In genomic region chr10:72253002-72253401, GRCh38 we compare ENCODE assay signal across 11 cellular contexts. TPM values are rescaled to one million over a fixed set of nuclear protein-coding genes. Genes with fewer than 3 reads are reported as not detected.
A peak's percentile ranks its signal among the peaks of the same experiment; 100 is the strongest.
DNase-seq lines count a peak whose midpoint lies in the region; ATAC-seq and TF ChIP-seq lines count a peak whose summit lies in the region.
"Had no signal": no experiment of that assay in that cellular context is flagged by ENCODE, and none has a peak within 500 bp of the region (broad histone marks: within the 10 kb centered on the region; RNA-seq: fewer than 3 reads in every experiment).

No MANE protein-coding gene starts in this region.

- CTCF ChIA-PET in mammary epithelial cell (lab: Charles Lee; ENCODE audit: low non-redundant PET), result no interaction called here

- H3K9ac ChIP-seq in mammary epithelial cell (ENCODE audit: insufficient read depth, low read length), result no peak overlapping the region

- BruUV-seq in mammary epithelial cell (replicated peaks; lab: Mats Ljungman, UMichigan), result no TSS peak

- no peak for TF ChIP-seq CTCF in mammary epithelial cell (conservative IDR thresholded peaks at IDR 0.05 in 1 of 2, IDR thresholded peaks at IDR 0.05 in 1 of 2; ENCODE audit: extremely low read depth in 1 of 2, insufficient read depth in 1 of 2, low read depth in 1 of 2, low read length in 2 of 2)
- no peak for TF ChIP-seq CTCF in upper lobe of left lung (IDR thresholded peaks at IDR 0.05)

- H3K9me3 ChIP-seq in mammary epithelial cell (replicated peaks; ENCODE audit: insufficient read depth, low read length) (no peaks in the 10 kb centered on the region), upper lobe of left lung (no peaks in the 10 kb centered on the region)
- H3K9me3 ChIP-seq: pancreas had no signal

- H3K27me3 ChIP-seq in mammary epithelial cell (ENCODE audit: insufficient read depth, low read length) (no peaks in the 10 kb centered on the region), upper lobe of left lung (no peaks in the 10 kb centered on the region)
- H3K27me3 ChIP-seq: pancreas had no signal

- peaks cover 46 to 91% (median 81%) of the 10 kb centered on the region in 4 donors for H3K4me1 Mint-ChIP-seq in naive thymus-derived CD8-positive, alpha-beta T cell

- H3K4me3 Mint-ChIP-seq in naive thymus-derived CD8-positive, alpha-beta T cell, result peak overlapping the region in 9 of 10 donors; percentile 50 to 68 (median 62)

- H4K20me1 ChIP-seq in mammary epithelial cell (ENCODE audit: insufficient read depth, low read length), result no peaks in the 10 kb centered on the region

- no peaks in the 10 kb centered on the region for H3K9me3 Mint-ChIP-seq in activated naive CD4-positive, alpha-beta T cell treated with anti-CD3 and anti-CD28 coated beads, Interleukin-2, amount 50 U/mL, for 72 hours
- no peaks in the 10 kb centered on the region for H3K9me3 Mint-ChIP-seq in naive thymus-derived CD8-positive, alpha-beta T cell

- H3K36me3 ChIP-seq in mammary epithelial cell (ENCODE audit: insufficient read depth, low read length) (no peaks in the 10 kb centered on the region), upper lobe of left lung (no peaks in the 10 kb centered on the region)
- H3K36me3 ChIP-seq: pancreas had no signal

- H3K27me3 Mint-ChIP-seq in naive thymus-derived CD8-positive, alpha-beta T cell, result no peaks in the 10 kb centered on the region

- H3K27ac Mint-ChIP-seq in activated naive CD4-positive, alpha-beta T cell treated with anti-CD3 and anti-CD28 coated beads, Interleukin-2, amount 50 U/mL, for 72 hours, result peak overlapping the region; percentile 31 to 40
- H3K27ac Mint-ChIP-seq in naive thymus-derived CD8-positive, alpha-beta T cell, result peak overlapping the region; percentile 67 to 95 (median 89)

- peak overlapping the region; percentile 43 for H2AFZ ChIP-seq in mammary epithelial cell (ENCODE audit: low read depth, low read length)

- H3K4me1 ChIP-seq in mammary epithelial cell (ENCODE audit: insufficient read depth, low read length) (peaks cover 52% of the 10 kb centered on the region), upper lobe of left lung (peaks cover 74 to 95% (median 86%) of the 10 kb centered on the region in 4 donors)

- POLR2A ChIA-PET in naive thymus-derived CD8-positive, alpha-beta T cell (lab: Charles Lee), result interaction anchor here (0.7 to 4.5 kb wide), 11 partner anchors 10 to 164 kb away, joined by 3 to 69 read pairs (median 5); partner anchors contain the start of genes DDIT4 and SPOCK2

- H3K79me2 ChIP-seq in mammary epithelial cell (ENCODE audit: insufficient read depth, low read length), result no peaks in the 10 kb centered on the region

- WGBS in mammary epithelial cell (ENCODE audit: low coverage, missing lambda C conversion rate), result 100% methylated on average over 3 of the region's 3 CpGs
- WGBS in upper lobe of left lung, 2 donors, result 72 to 90% methylated on average over 3 of the region's 3 CpGs

- intact Hi-C loops in mammary epithelial cell (cut with micrococcal nuclease), result no loop called here

- DNase-seq in activated naive CD4-positive, alpha-beta T cell treated with anti-CD3 and anti-CD28 coated beads, Interleukin-2, amount 50 U/mL, for 72 hours (ENCODE audit: low spot score in 2 of 2), result no peak
- DNase-seq in activated naive CD4-positive, alpha-beta T cell treated with anti-CD3 and anti-CD28 coated beads, Interleukin-2, amount 50 U/mL, for 16 hours, result no peak
- no peak for DNase-seq in mammary epithelial cell
- no peak for DNase-seq in naive thymus-derived CD8-positive, alpha-beta T cell
- DNase-seq in upper lobe of left lung, result no peak
- no peak for DNase-seq in SIG-M5 (lab: John Stamatoyannopoulos, UW)
- no peak for DNase-seq in effector CD4-positive, alpha-beta T cell
- DNase-seq in NCI-H1436 treated with DMSO at 0.1 percent for 48 hours (lab: John Stamatoyannopoulos, UW), result no peak
- DNase-seq: activated CD8-positive, alpha-beta memory T cell treated with anti-CD3 and anti-CD28 coated beads, Interleukin-2, amount 50 U/mL, for 48 hours; dermis blood vessel endothelial cell; pancreas had no signal

- in situ Hi-C loops in mammary epithelial cell (cut with MboI; ENCODE audit: low sequenced_read_pairs in 2 of 2), result no loop called here

- TF ChIP-seq POLR2A in upper lobe of left lung (IDR thresholded peaks at IDR 0.05), result no peak

- no peak for ATAC-seq in activated naive CD4-positive, alpha-beta T cell treated with anti-CD3 and anti-CD28 coated beads, Interleukin-2, amount 50 U/mL, for 72 hours
- no peak for ATAC-seq in naive thymus-derived CD8-positive, alpha-beta T cell
- no peak for ATAC-seq in upper lobe of left lung (ENCODE audit: low FRiP score in 2 of 2)
- ATAC-seq: pancreas had no signal

- TF ChIP-seq EP300 in upper lobe of left lung (IDR thresholded peaks at IDR 0.05), result no peak

- H3K27ac ChIP-seq in mammary epithelial cell (ENCODE audit: insufficient read depth, low read depth, low read length) (no peak overlapping the region), upper lobe of left lung (peak overlapping the region; percentile 80 to 94 (median 91))

- dilution Hi-C loops in mammary epithelial cell (cut with HindIII; ENCODE audit: low sequenced_read_pairs), result no loop called here

- H3K4me2 ChIP-seq in mammary epithelial cell (ENCODE audit: insufficient read depth, low read depth, low read length), result no peak overlapping the region

- no peaks in the 10 kb centered on the region for H3K36me3 Mint-ChIP-seq in activated naive CD4-positive, alpha-beta T cell treated with anti-CD3 and anti-CD28 coated beads, Interleukin-2, amount 50 U/mL, for 72 hours
- no peaks in the 10 kb centered on the region for H3K36me3 Mint-ChIP-seq in naive thymus-derived CD8-positive, alpha-beta T cell

- H3K4me3 ChIP-seq in mammary epithelial cell (replicated peaks in 1 of 3; ENCODE audit: insufficient read depth in 1 of 3, low read depth in 2 of 3, low read length in 3 of 3) (no peak overlapping the region), upper lobe of left lung (no peak overlapping the region)
- H3K4me3 ChIP-seq: pancreas had no signal

RNA-seq across cellular contexts. Expression of gene DDIT4, which starts 20.7 kb away (rescaled TPM):
- 1,000 to 10,000 TPM; 1,025 to 1,076 TPM for total RNA-seq in activated naive CD4-positive, alpha-beta T cell treated with anti-CD3 and anti-CD28 coated beads, Interleukin-2, amount 50 U/mL, for 72 hours
- total RNA-seq in mammary epithelial cell (1,000 to 10,000 TPM in 1 of 2 donors, 100 to 1,000 TPM in 1; 772 to 1,235 TPM), upper lobe of left lung (100 to 1,000 TPM in 5 of 6 donors, 10 to 100 TPM in 1; 81.0 to 218 (median 151) TPM)
- 542 TPM for polyA plus RNA-seq in mammary epithelial cell
- 521 TPM for polyA minus RNA-seq in mammary epithelial cell
- 10 to 100 TPM; 23.8 to 29.6 TPM for total RNA-seq in naive thymus-derived CD8-positive, alpha-beta T cell
- 100 to 1,000 TPM in 2 of 3 donors, 10 to 100 TPM in 1; 68.0 to 190 (median 189) TPM for polyA plus RNA-seq in naive thymus-derived CD8-positive, alpha-beta T cell

RNA-seq across cellular contexts. Expression of gene ASCC1, which starts 36.9 kb away (rescaled TPM):
- total RNA-seq in activated naive CD4-positive, alpha-beta T cell treated with anti-CD3 and anti-CD28 coated beads, Interleukin-2, amount 50 U/mL, for 72 hours, result 10 to 100 TPM; 65.5 to 87.6 TPM
- total RNA-seq in mammary epithelial cell (10 to 100 TPM; 40.2 to 54.5 TPM), upper lobe of left lung (10 to 100 TPM; 20.4 to 40.7 (median 24.4) TPM)
- 36.9 TPM for polyA plus RNA-seq in mammary epithelial cell
- polyA minus RNA-seq in mammary epithelial cell, result 24.3 TPM
- 10 to 100 TPM; 23.8 to 24.7 TPM for total RNA-seq in naive thymus-derived CD8-positive, alpha-beta T cell
- polyA plus RNA-seq in naive thymus-derived CD8-positive, alpha-beta T cell, result 10 to 100 TPM; 21.2 to 44.4 (median 31.4) TPM

RNA-seq across cellular contexts. Expression of gene ANAPC16, which starts 37.2 kb away (rescaled TPM):
- total RNA-seq in activated naive CD4-positive, alpha-beta T cell treated with anti-CD3 and anti-CD28 coated beads, Interleukin-2, amount 50 U/mL, for 72 hours, result 100 to 1,000 TPM in 1 of 2 donors, 10 to 100 TPM in 1; 88.2 to 107 TPM
- total RNA-seq in mammary epithelial cell (10 to 100 TPM; 66.4 to 87.2 TPM), upper lobe of left lung (100 to 1,000 TPM in 1 of 6 donors, 10 to 100 TPM in 5; 34.6 to 110 (median 92.6) TPM)
- 53.8 TPM for polyA plus RNA-seq in mammary epithelial cell
- 4.8 TPM for polyA minus RNA-seq in mammary epithelial cell
- 100 to 1,000 TPM; 121 to 128 TPM for total RNA-seq in naive thymus-derived CD8-positive, alpha-beta T cell
- 100 to 1,000 TPM; 419 to 453 (median 444) TPM for polyA plus RNA-seq in naive thymus-derived CD8-positive, alpha-beta T cell
